In the genomic region with DNA sequence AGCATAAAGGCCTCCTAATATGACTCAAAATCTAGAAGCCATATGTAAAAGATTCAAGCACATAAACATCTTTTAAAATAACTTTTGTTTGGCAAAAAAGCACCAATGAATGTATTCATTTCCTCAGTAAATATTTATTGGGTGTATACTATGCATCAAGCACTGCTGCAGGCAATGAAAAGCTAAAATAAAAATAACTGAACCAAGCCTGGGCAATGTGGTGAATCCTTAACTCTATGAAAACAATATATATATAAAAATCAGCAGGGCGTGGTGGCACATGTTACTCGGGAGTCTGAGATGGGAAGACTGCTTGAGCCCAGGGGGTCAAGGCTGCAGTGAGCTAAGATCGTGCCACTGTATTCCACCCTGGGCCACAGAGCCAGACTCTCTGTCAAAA, we compare ENCODE assay signal across 23 cellular contexts. TPM values are rescaled to one million over a fixed set of nuclear protein-coding genes. Genes with fewer than 3 reads are reported as not detected.
DNase-seq lines count a peak whose midpoint lies in the region; ATAC-seq and TF ChIP-seq lines count a peak whose summit lies in the region.
"Had no signal": no experiment of that assay in that cellular context is flagged by ENCODE, and none has a peak within 500 bp of the region (broad histone marks: within the 10 kb centered on the region; RNA-seq: fewer than 3 reads in every experiment).

No MANE protein-coding gene starts in this region.

- H3K9ac ChIP-seq in H9 (ENCODE audit: extremely low read depth, insufficient read length, low read length) = no peak overlapping the region
- H3K9ac ChIP-seq: BLaER1 had no signal

- no CpG with 5 or more reads among the region's 3 CpGs for WGBS in H9 (ENCODE audit: extremely low coverage, insufficient read length, low lambda C conversion rate)

- DNase-seq in H9 (no peak), chondrocyte (ENCODE audit: low spot score) (no peak), left colon (no peak), renal cortical epithelial cell (ENCODE audit: low read depth) (peak; percentile 21), ascending aorta (ENCODE audit: low spot score in 2 of 2) (no peak), CD14-positive monocyte (ENCODE audit: low spot score) (no peak), HuH-7.5 (ENCODE audit: low spot score) (no peak)
- no peak for DNase-seq in stimulated activated CD4-positive, alpha-beta T cell treated with anti-CD3 and anti-CD28 coated beads, Interleukin-12 subunit alpha, Interleukin-12 subunit beta, amount 100 ng/mL, for 4 hours
- DNase-seq: 8988T; ACHN; BE2C; C1 segment of cervical spinal cord; Caco-2; CD4-positive, alpha-beta T cell; CD8-positive, alpha-beta T cell; DMS 273 treated with DMSO at 0.1 percent for 48 hours; DMS153; DMS53; DMS79; DND-41; EL; GDM1 had no signal

- H2BK12ac ChIP-seq in H9 (ENCODE audit: insufficient read length, low read depth, low read length) = no peak overlapping the region

- H3K4me1 Mint-ChIP-seq in H9 (no peaks in the 10 kb centered on the region), chondrocyte (ENCODE audit: low read depth) (peaks cover 15% of the 10 kb centered on the region), CD14-positive monocyte (peaks cover 1% of the 10 kb centered on the region)

- no peaks in the 10 kb centered on the region for H3K23me2 ChIP-seq in H9 (ENCODE audit: insufficient read length, low read depth, low read length, poor library complexity, severe bottlenecking)

- H4K8ac ChIP-seq in H9 (replicated peaks; ENCODE audit: insufficient read length, low read depth, low read length) = no peak overlapping the region

- H3K4me1 ChIP-seq in H9 (ENCODE audit: insufficient read depth, low read length) (no peaks in the 10 kb centered on the region), ascending aorta (no peaks in the 10 kb centered on the region)
- H3K4me1 ChIP-seq: BE2C, Caco-2 had no signal

- H3K36me3 Mint-ChIP-seq in H9 (ENCODE audit: insufficient read depth in 1 of 3, low read depth in 3 of 3) (peaks cover 1 to 11% (median 6%) of the 10 kb centered on the region in 3 experiments; a peak in 3 of 7 replicates), chondrocyte (ENCODE audit: low read depth) (no peaks in the 10 kb centered on the region), CD14-positive monocyte (peaks cover 8 to 17% of the 10 kb centered on the region in 2 donors)

- no peak overlapping the region for H3K56ac ChIP-seq in H9 (ENCODE audit: insufficient read length, low read depth, low read length)

- H3K27me3 Mint-ChIP-seq in H9 (ENCODE audit: low read depth) (no peaks in the 10 kb centered on the region), chondrocyte (ENCODE audit: low read depth) (no peaks in the 10 kb centered on the region), CD14-positive monocyte (ENCODE audit: low read depth in 3 of 3) (no peaks in the 10 kb centered on the region)
- H3K27me3 Mint-ChIP-seq: CD4-positive, alpha-beta T cell had no signal

- no peak overlapping the region for H3K4me3 ChIP-seq in ascending aorta
- H3K4me3 ChIP-seq: BLaER1 had no signal

- H3K79me2 ChIP-seq in H9 (ENCODE audit: insufficient read depth, low read length) = peaks cover 15% of the 10 kb centered on the region; the same call in 1 of the 2 replicates

- no peak overlapping the region for H3K23ac ChIP-seq in H9 (ENCODE audit: insufficient read length, low read depth, low read length)

- H3K27ac Mint-ChIP-seq in H9 (0 out of 7 replicates have a peak overlapping the region, but pooled peaks of 2 of the 3 experiments have one; percentile 28 to 62), chondrocyte (ENCODE audit: unreplicated experiment) (peak overlapping the region; percentile 46), CD14-positive monocyte (no peak overlapping the region)
- H3K27ac Mint-ChIP-seq: CD4-positive, alpha-beta T cell; CD8-positive, alpha-beta T cell had no signal

- H4K5ac ChIP-seq in H9 (ENCODE audit: insufficient read length, low read depth, low read length) = no peak overlapping the region

- peaks cover 2% of the 10 kb centered on the region for H3K79me1 ChIP-seq in H9 (ENCODE audit: insufficient read depth, low read depth, low read length, poor library complexity, severe bottlenecking)

- H3K4me2 ChIP-seq in H9 (ENCODE audit: insufficient read depth, insufficient read length, low read length) = no peak overlapping the region
- H3K4me2 ChIP-seq: BLaER1 had no signal

- H2BK20ac ChIP-seq in H9 (ENCODE audit: low read depth, low read length, poor library complexity, severe bottlenecking) = no peak overlapping the region

- H2BK15ac ChIP-seq in H9 (ENCODE audit: low read depth, low read length) = no peak overlapping the region

- no peak overlapping the region for H3K4ac ChIP-seq in H9 (ENCODE audit: low read depth, low read length)

- H3K27ac ChIP-seq in H9 (ENCODE audit: insufficient read length, low read depth, low read length) (no peak overlapping the region), ascending aorta (no peak overlapping the region)
- H3K27ac ChIP-seq: BLaER1 had no signal

- no peak overlapping the region for H2AFZ ChIP-seq in H9 (ENCODE audit: low read length)

- H3K27me3 ChIP-seq in H9 (ENCODE audit: insufficient read depth, low read length) (no peaks in the 10 kb centered on the region), ascending aorta (no peaks in the 10 kb centered on the region)
- H3K27me3 ChIP-seq: BE2C, BLaER1 had no signal

- peaks cover 3 to 15% of the 10 kb centered on the region in 2 donors for H3K36me3 ChIP-seq in ascending aorta
- H3K36me3 ChIP-seq: BE2C had no signal

- ATAC-seq in left colon = peak; percentile 20
- ATAC-seq: CD8-positive, alpha-beta T cell had no signal

- no peaks in the 10 kb centered on the region for H4K20me1 ChIP-seq in H9 (ENCODE audit: control insufficient read depth, insufficient read depth, insufficient read length)

- H3K9me3 ChIP-seq in H9 (ENCODE audit: control insufficient read depth, low read depth, low read length) (no peaks in the 10 kb centered on the region), ascending aorta (no peaks in the 10 kb centered on the region)
- H3K9me3 ChIP-seq: BE2C, BLaER1, Caco-2 had no signal

- no peak overlapping the region for H3T11ph ChIP-seq in H9 (ENCODE audit: low read length)

- H3K18ac ChIP-seq in H9 (ENCODE audit: insufficient read length, low read depth, low read length) = no peak overlapping the region

- H3K4me3 Mint-ChIP-seq in H9 (no peak overlapping the region), chondrocyte (ENCODE audit: unreplicated experiment) (no peak overlapping the region), CD14-positive monocyte (no peak overlapping the region)
- H3K4me3 Mint-ChIP-seq: CD4-positive, alpha-beta T cell; CD8-positive, alpha-beta T cell had no signal

- intact Hi-C loops in left colon (cut with DNase I, micrococcal nuclease) = no loop called here
- intact Hi-C loops in ascending aorta (cut with DNase I) = no loop called here
- intact Hi-C loops in CD14-positive monocyte (cut with micrococcal nuclease) = no loop called here

- TF ChIP-seq CTCF in H9 (conservative IDR thresholded peaks at IDR 0.05) (no peak), chondrocyte (IDR thresholded peaks at IDR 0.05) (no peak), ascending aorta (IDR thresholded peaks at IDR 0.05) (no peak), CD14-positive monocyte (IDR thresholded peaks at IDR 0.05) (no peak)

- H3K14ac ChIP-seq in H9 (ENCODE audit: insufficient read depth, low read length) = no peak overlapping the region

- no peaks in the 10 kb centered on the region for H3K9me3 Mint-ChIP-seq in H9
- no peaks in the 10 kb centered on the region for H3K9me3 Mint-ChIP-seq in chondrocyte (ENCODE audit: low read depth)
- peaks cover 0 to 4% (median 0%) of the 10 kb centered on the region in 7 donors for H3K9me3 Mint-ChIP-seq in CD14-positive monocyte
- H3K9me3 Mint-ChIP-seq: CD4-positive, alpha-beta T cell; CD8-positive, alpha-beta T cell had no signal

- no peak overlapping the region for H2BK120ac ChIP-seq in H9 (ENCODE audit: low read depth, low read length, poor library complexity, severe bottlenecking)

- H2AK5ac ChIP-seq in H9 (ENCODE audit: insufficient read length, low read length) = no peak overlapping the region

- no peak overlapping the region for H4K91ac ChIP-seq in H9 (ENCODE audit: insufficient read length, low read depth, low read length)

- H2BK5ac ChIP-seq in H9 (ENCODE audit: insufficient read length, low read length) = no peak overlapping the region

RNA-seq across cellular contexts. Expression of a gene that starts 27.8 kb away (rescaled TPM):
- 75.8 and 82.6 TPM in 2 replicates for total RNA-seq in H9 (2021)
- total RNA-seq in chondrocyte = 57.0 to 60.4 TPM (median 59.4 TPM) in 3 replicates
- 10 to 100 TPM; 49.7 to 54.6 TPM for total RNA-seq in left colon
- 80.4 and 136 TPM in 2 replicates for total RNA-seq in renal cortical epithelial cell
- total RNA-seq in ascending aorta = 56.6 TPM
- polyA plus RNA-seq in CD14-positive monocyte = 1 to 10 TPM; 5.3 to 6.0 TPM

Comparison
In these comparisons a context has a peak if more than half of its experiments do, and no peak if none do; other contexts are left out.
1. H3K27ac Mint-ChIP-seq: peak in H9 (2 of 3) and chondrocyte (single experiment); none in CD14-positive monocyte (0 of 7).